In genomic region chr5:139638090-139638735, GRCh38 we compare ENCODE assay signal across 8 cellular contexts. TPM values are rescaled to one million over a fixed set of nuclear protein-coding genes. Genes with fewer than 3 reads are reported as not detected.
DNase-seq lines count a peak whose midpoint lies in the region; ATAC-seq and TF ChIP-seq lines count a peak whose summit lies in the region.

No MANE protein-coding gene starts in this region.

- no peaks in the 10 kb centered on the region for H3K27me3 ChIP-seq in smooth muscle cell (ENCODE audit: low read depth)

- H3K4me3 Mint-ChIP-seq in chondrocyte (ENCODE audit: unreplicated experiment): peak overlapping the region; percentile 67

- no peaks in the 10 kb centered on the region for H3K36me3 Mint-ChIP-seq in chondrocyte (ENCODE audit: low read depth)

- no peaks in the 10 kb centered on the region for H3K9me3 Mint-ChIP-seq in chondrocyte (ENCODE audit: low read depth)

- H3K9me3 ChIP-seq in smooth muscle cell (replicated peaks; ENCODE audit: low read depth): no peaks in the 10 kb centered on the region

- H3K27ac ChIP-seq in smooth muscle cell (ENCODE audit: low read depth): peak overlapping the region; percentile 98

- no peaks in the 10 kb centered on the region for H3K27me3 Mint-ChIP-seq in chondrocyte (ENCODE audit: low read depth)

- no peaks in the 10 kb centered on the region for H3K79me2 ChIP-seq in smooth muscle cell (ENCODE audit: low read depth)

- 10% methylated on average over 18 of the region's 23 CpGs for WGBS in smooth muscle cell (ENCODE audit: low lambda C conversion rate)

- peak; percentile 51 for DNase-seq in DMS153 (lab: John Stamatoyannopoulos, UW)
- DNase-seq in NCI-H510A treated with DMSO at 0.1 percent for 48 hours (lab: John Stamatoyannopoulos, UW): peak; percentile 65
- no peak for DNase-seq in chondrocyte (ENCODE audit: low spot score)
- DNase-seq in kidney tubule cell (ENCODE audit: low spot score): peak; percentile 89
- DNase-seq in smooth muscle cell (lab: John Stamatoyannopoulos, UW; ENCODE audit: unreplicated experiment): peak; percentile 80
- DNase-seq in stimulated activated CD4-positive, alpha-beta T cell treated with anti-CD3 and anti-CD28 coated beads, Interleukin-4, amount 100 ng/mL, for 4 hours: no peak

- H3K4me1 Mint-ChIP-seq in chondrocyte (ENCODE audit: low read depth): peaks cover 53% of the 10 kb centered on the region

- peak overlapping the region; percentile 86 for H3K4me2 ChIP-seq in smooth muscle cell

- peak; percentile 28 for ATAC-seq in GM21723 (IDR thresholded peaks at IDR 0.05; ENCODE audit: unreplicated experiment)
- ATAC-seq in GM21360 (IDR thresholded peaks at IDR 0.05; ENCODE audit: unreplicated experiment): no peak

- no peak overlapping the region for H2AFZ ChIP-seq in smooth muscle cell (ENCODE audit: low read depth)

- no peaks in the 10 kb centered on the region for H4K20me1 ChIP-seq in smooth muscle cell (ENCODE audit: low read depth)

- H3K36me3 ChIP-seq in smooth muscle cell (ENCODE audit: low read depth): no peaks in the 10 kb centered on the region

- peak overlapping the region; percentile 49 for H3K4me3 ChIP-seq in smooth muscle cell

- peaks cover 30% of the 10 kb centered on the region for H3K4me1 ChIP-seq in smooth muscle cell (ENCODE audit: low read depth)

- H3K9ac ChIP-seq in smooth muscle cell (ENCODE audit: low read depth): peak overlapping the region; percentile 97

- H3K27ac Mint-ChIP-seq in chondrocyte (ENCODE audit: unreplicated experiment): peak overlapping the region; percentile 95

- peaks cover 4% of the 10 kb centered on the region for H3F3A ChIP-seq in smooth muscle cell (ENCODE audit: low read depth)

- TF ChIP-seq CTCF in chondrocyte (IDR thresholded peaks at IDR 0.05): no peak
- no peak for TF ChIP-seq CTCF in smooth muscle cell (IDR thresholded peaks at IDR 0.05; ENCODE audit: borderline replicate concordance, insufficient read depth, poor library complexity, severe bottlenecking)

RNA-seq across cellular contexts. Expression of gene CXXC5, which starts 9.9 kb away (rescaled TPM):
- 144 to 193 TPM (median 145 TPM) in 3 replicates for total RNA-seq in chondrocyte
- total RNA-seq in smooth muscle cell: 85.5 and 103 TPM in 2 replicates
- polyA plus RNA-seq in smooth muscle cell: 139 and 175 TPM in 2 replicates

Comparison
In these comparisons a context has a peak if more than half of its experiments do, and no peak if none do; other contexts are left out.
1. DNase-seq: peak in DMS153 (single experiment), NCI-H510A treated with DMSO at 0.1 percent for 48 hours (single experiment), kidney tubule cell (single experiment) and smooth muscle cell (single experiment); none in chondrocyte (single experiment) and stimulated activated CD4-positive, alpha-beta T cell treated with anti-CD3 and anti-CD28 coated beads, Interleukin-4, amount 100 ng/mL, for 4 hours (0 of 2).